Comparison of ENCODE assay signal across 1 cellular context in genomic region chr14:24232645-24233537, GRCh38.
TF ChIP-seq lines count a peak whose summit lies in the region.

GMPR2 (plus strand) TSS chr14:24232929; CDS start chr14:24233254, 325 bp downstream.

TF ChIP-seq in HepG2, 621 proteins besides CTCF, POLR2A, EP300 and RAD21 (continued from another document and continues in another):
- TF ChIP-seq CEBPZ (IDR thresholded peaks at IDR 0.05; ENCODE audit: low read length), result no peak
- TF ChIP-seq ZNF296 (CRISPR knock-in tag; conservative IDR thresholded peaks at IDR 0.05), result no peak; the same call in 1 of the 2 replicates
- TF ChIP-seq ZNF549 (CRISPR knock-in tag; IDR thresholded peaks at IDR 0.05), result no peak
- TF ChIP-seq ZNF282 (IDR thresholded peaks at IDR 0.05; ENCODE audit: partially characterized antibody), result no peak
- no peak for TF ChIP-seq ATM (IDR thresholded peaks at IDR 0.05; ENCODE audit: borderline replicate concordance)
- TF ChIP-seq DBP (CRISPR knock-in tag; IDR thresholded peaks at IDR 0.05; ENCODE audit: not compliant biosample characterization), result no peak
- peak; percentile 72; the same call in 1 of the 2 replicates for TF ChIP-seq ZNF790 (CRISPR knock-in tag; IDR thresholded peaks at IDR 0.05; ENCODE audit: borderline replicate concordance)
- TF ChIP-seq ELF4 (CRISPR knock-in tag; IDR thresholded peaks at IDR 0.05; ENCODE audit: borderline replicate concordance), result peak; percentile 97; the same call in 1 of the 2 replicates
- peak; percentile 86 for TF ChIP-seq RBM22 (optimal IDR thresholded peaks at IDR 0.05; ENCODE audit: low read length)
- TF ChIP-seq SMARCE1 (IDR thresholded peaks at IDR 0.05; ENCODE audit: borderline replicate concordance), result no peak
- peak; percentile 48 for TF ChIP-seq ZNF629 (CRISPR knock-in tag; conservative IDR thresholded peaks at IDR 0.05)
- TF ChIP-seq, protein P1, sequence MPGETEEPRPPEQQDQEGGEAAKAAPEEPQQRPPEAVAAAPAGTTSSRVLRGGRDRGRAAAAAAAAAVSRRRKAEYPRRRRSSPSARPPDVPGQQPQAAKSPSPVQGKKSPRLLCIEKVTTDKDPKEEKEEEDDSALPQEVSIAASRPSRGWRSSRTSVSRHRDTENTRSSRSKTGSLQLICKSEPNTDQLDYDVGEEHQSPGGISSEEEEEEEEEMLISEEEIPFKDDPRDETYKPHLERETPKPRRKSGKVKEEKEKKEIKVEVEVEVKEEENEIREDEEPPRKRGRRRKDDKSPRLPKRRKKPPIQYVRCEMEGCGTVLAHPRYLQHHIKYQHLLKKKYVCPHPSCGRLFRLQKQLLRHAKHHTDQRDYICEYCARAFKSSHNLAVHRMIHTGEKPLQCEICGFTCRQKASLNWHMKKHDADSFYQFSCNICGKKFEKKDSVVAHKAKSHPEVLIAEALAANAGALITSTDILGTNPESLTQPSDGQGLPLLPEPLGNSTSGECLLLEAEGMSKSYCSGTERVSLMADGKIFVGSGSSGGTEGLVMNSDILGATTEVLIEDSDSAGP (CRISPR knock-in tag; IDR thresholded peaks at IDR 0.05; ENCODE audit: borderline replicate concordance), result peak; percentile 88; the same call in 1 of the 2 replicates
- TF ChIP-seq ZNF580 (CRISPR knock-in tag; IDR thresholded peaks at IDR 0.05; ENCODE audit: borderline replicate concordance, low read depth), result peak; percentile 33; the same call in 1 of the 2 replicates
- peak; percentile 22; the same call in 1 of the 2 replicates for TF ChIP-seq STAT5B (CRISPR knock-in tag; IDR thresholded peaks at IDR 0.05)
- TF ChIP-seq KDM6A (CRISPR knock-in tag; IDR thresholded peaks at IDR 0.05; ENCODE audit: low read depth), result 0 out of 2 replicates have a peak, but pooled peaks have one; percentile 6
- TF ChIP-seq, protein P2, sequence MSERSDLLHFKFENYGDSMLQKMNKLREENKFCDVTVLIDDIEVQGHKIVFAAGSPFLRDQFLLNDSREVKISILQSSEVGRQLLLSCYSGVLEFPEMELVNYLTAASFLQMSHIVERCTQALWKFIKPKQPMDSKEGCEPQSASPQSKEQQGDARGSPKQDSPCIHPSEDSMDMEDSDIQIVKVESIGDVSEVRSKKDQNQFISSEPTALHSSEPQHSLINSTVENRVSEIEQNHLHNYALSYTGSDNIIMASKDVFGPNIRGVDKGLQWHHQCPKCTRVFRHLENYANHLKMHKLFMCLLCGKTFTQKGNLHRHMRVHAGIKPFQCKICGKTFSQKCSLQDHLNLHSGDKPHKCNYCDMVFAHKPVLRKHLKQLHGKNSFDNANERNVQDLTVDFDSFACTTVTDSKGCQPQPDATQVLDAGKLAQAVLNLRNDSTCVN (CRISPR knock-in tag; IDR thresholded peaks at IDR 0.05; ENCODE audit: borderline replicate concordance), result peak; percentile 67; the same call in 1 of the 2 replicates
- TF ChIP-seq TOPORS (CRISPR knock-in tag; IDR thresholded peaks at IDR 0.05), result peak; percentile 87
- TF ChIP-seq PCBP1 (IDR thresholded peaks at IDR 0.05; ENCODE audit: borderline replicate concordance, low read depth, low read length), result no peak
- TF ChIP-seq ZNF839 (CRISPR knock-in tag; IDR thresholded peaks at IDR 0.05; ENCODE audit: borderline replicate concordance), result no peak; the same call in 1 of the 2 replicates
- TF ChIP-seq SMAD1 (CRISPR knock-in tag; IDR thresholded peaks at IDR 0.05; ENCODE audit: borderline replicate concordance, low read depth), result no peak
- no peak; the same call in 1 of the 2 replicates for TF ChIP-seq ZNF253 (CRISPR knock-in tag; IDR thresholded peaks at IDR 0.05; ENCODE audit: borderline replicate concordance)
- TF ChIP-seq, protein P3, sequence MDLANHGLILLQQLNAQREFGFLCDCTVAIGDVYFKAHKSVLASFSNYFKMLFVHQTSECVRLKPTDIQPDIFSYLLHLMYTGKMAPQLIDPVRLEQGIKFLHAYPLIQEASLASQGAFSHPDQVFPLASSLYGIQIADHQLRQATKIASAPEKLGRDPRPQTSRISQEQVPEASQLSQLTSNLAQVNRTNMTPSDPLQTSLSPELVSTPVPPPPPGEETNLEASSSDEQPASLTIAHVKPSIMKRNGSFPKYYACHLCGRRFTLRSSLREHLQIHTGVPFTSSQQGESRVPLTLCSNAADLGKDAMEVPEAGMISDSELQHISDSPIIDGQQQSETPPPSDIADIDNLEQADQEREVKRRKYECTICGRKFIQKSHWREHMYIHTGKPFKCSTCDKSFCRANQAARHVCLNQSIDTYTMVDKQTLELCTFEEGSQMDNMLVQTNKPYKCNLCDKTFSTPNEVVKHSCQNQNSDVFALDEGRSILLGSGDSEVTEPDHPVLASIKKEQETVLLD (CRISPR knock-in tag; IDR thresholded peaks at IDR 0.05; ENCODE audit: low read depth), result no peak
- peak; percentile 64; the same call in 1 of the 2 replicates for TF ChIP-seq ZC3H4 (CRISPR knock-in tag; IDR thresholded peaks at IDR 0.05; ENCODE audit: borderline replicate concordance)
- peak; percentile 5; the same call in 1 of the 2 replicates for TF ChIP-seq ZNF776 (CRISPR knock-in tag; IDR thresholded peaks at IDR 0.05)
- peak; percentile 95 for TF ChIP-seq NFKB2 (CRISPR knock-in tag; IDR thresholded peaks at IDR 0.05; ENCODE audit: borderline replicate concordance)
- TF ChIP-seq GFI1 (CRISPR knock-in tag; IDR thresholded peaks at IDR 0.05; ENCODE audit: borderline replicate concordance), result no peak
- TF ChIP-seq SPEN (CRISPR knock-in tag; IDR thresholded peaks at IDR 0.05; ENCODE audit: low read depth), result peak; percentile 74
- peak; percentile 91; the same call in 1 of the 2 replicates for TF ChIP-seq ZBTB39 (CRISPR knock-in tag; IDR thresholded peaks at IDR 0.05)
- TF ChIP-seq CENPBD1 (CRISPR knock-in tag; IDR thresholded peaks at IDR 0.05; ENCODE audit: borderline replicate concordance, low read depth), result no peak
- TF ChIP-seq HHEX (CRISPR knock-in tag; IDR thresholded peaks at IDR 0.05), result peak; percentile 32; the same call in 1 of the 2 replicates
- TF ChIP-seq, protein P4, sequence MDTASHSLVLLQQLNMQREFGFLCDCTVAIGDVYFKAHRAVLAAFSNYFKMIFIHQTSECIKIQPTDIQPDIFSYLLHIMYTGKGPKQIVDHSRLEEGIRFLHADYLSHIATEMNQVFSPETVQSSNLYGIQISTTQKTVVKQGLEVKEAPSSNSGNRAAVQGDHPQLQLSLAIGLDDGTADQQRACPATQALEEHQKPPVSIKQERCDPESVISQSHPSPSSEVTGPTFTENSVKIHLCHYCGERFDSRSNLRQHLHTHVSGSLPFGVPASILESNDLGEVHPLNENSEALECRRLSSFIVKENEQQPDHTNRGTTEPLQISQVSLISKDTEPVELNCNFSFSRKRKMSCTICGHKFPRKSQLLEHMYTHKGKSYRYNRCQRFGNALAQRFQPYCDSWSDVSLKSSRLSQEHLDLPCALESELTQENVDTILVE (CRISPR knock-in tag; IDR thresholded peaks at IDR 0.05), result peak; percentile 48
- peak; percentile 62 for TF ChIP-seq ISL2 (CRISPR knock-in tag; IDR thresholded peaks at IDR 0.05)
- peak; percentile 7 for TF ChIP-seq ZNF737 (CRISPR knock-in tag; IDR thresholded peaks at IDR 0.05; ENCODE audit: borderline replicate concordance)
- TF ChIP-seq ZNF777 (CRISPR knock-in tag; IDR thresholded peaks at IDR 0.05), result peak; percentile 75
- no peak; the same call in 1 of the 2 replicates for TF ChIP-seq JUN (CRISPR knock-in tag; IDR thresholded peaks at IDR 0.05)
- no peak for TF ChIP-seq ZNF841 (CRISPR knock-in tag; IDR thresholded peaks at IDR 0.05; ENCODE audit: borderline replicate concordance)
- TF ChIP-seq TERF1 (CRISPR knock-in tag; IDR thresholded peaks at IDR 0.05), result no peak
- no peak for TF ChIP-seq HNRNPK (IDR thresholded peaks at IDR 0.05; ENCODE audit: low read depth, low read length, poor library complexity, severe bottlenecking)
- TF ChIP-seq, protein P5, sequence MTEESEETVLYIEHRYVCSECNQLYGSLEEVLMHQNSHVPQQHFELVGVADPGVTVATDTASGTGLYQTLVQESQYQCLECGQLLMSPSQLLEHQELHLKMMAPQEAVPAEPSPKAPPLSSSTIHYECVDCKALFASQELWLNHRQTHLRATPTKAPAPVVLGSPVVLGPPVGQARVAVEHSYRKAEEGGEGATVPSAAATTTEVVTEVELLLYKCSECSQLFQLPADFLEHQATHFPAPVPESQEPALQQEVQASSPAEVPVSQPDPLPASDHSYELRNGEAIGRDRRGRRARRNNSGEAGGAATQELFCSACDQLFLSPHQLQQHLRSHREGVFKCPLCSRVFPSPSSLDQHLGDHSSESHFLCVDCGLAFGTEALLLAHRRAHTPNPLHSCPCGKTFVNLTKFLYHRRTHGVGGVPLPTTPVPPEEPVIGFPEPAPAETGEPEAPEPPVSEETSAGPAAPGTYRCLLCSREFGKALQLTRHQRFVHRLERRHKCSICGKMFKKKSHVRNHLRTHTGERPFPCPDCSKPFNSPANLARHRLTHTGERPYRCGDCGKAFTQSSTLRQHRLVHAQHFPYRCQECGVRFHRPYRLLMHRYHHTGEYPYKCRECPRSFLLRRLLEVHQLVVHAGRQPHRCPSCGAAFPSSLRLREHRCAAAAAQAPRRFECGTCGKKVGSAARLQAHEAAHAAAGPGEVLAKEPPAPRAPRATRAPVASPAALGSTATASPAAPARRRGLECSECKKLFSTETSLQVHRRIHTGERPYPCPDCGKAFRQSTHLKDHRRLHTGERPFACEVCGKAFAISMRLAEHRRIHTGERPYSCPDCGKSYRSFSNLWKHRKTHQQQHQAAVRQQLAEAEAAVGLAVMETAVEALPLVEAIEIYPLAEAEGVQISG (CRISPR knock-in tag; IDR thresholded peaks at IDR 0.05), result peak; percentile 84
